In genomic region chr2:223949241-223949640, GRCh38 we compare ENCODE assay signal across 18 cellular contexts. TPM values are rescaled to one million over a fixed set of nuclear protein-coding genes. Genes with fewer than 3 reads are reported as not detected.
DNase-seq lines count a peak whose midpoint lies in the region; ATAC-seq and TF ChIP-seq lines count a peak whose summit lies in the region.
"Had no signal": no experiment of that assay in that cellular context is flagged by ENCODE, and none has a peak within 500 bp of the region (broad histone marks: within the 10 kb centered on the region; RNA-seq: fewer than 3 reads in every experiment).

No MANE protein-coding gene starts in this region.

- H3K27me3 Mint-ChIP-seq in type B pancreatic cell = peaks cover 4% of the 10 kb centered on the region
- H3K27me3 Mint-ChIP-seq: dendritic cell treated with granulocyte-macrophage colony-stimulating factor and Interleukin-4, amounts not matched to agents 40 ng/mL and 50 ng/mL, for 4 days; naive B cell had no signal

- H3K9me3 Mint-ChIP-seq in activated naive CD4-positive, alpha-beta T cell treated with anti-CD3 and anti-CD28 coated beads, Interleukin-2, amount 50 U/mL, for 72 hours = no peaks in the 10 kb centered on the region
- H3K9me3 Mint-ChIP-seq in type B pancreatic cell = no peaks in the 10 kb centered on the region
- H3K9me3 Mint-ChIP-seq: dendritic cell treated with granulocyte-macrophage colony-stimulating factor and Interleukin-4, amounts not matched to agents 40 ng/mL and 50 ng/mL, for 4 days; naive B cell had no signal

- peak overlapping the region; percentile 61 to 89 for H3K27ac Mint-ChIP-seq in activated naive CD4-positive, alpha-beta T cell treated with anti-CD3 and anti-CD28 coated beads, Interleukin-2, amount 50 U/mL, for 72 hours
- no peak overlapping the region for H3K27ac Mint-ChIP-seq in type B pancreatic cell
- H3K27ac Mint-ChIP-seq: dendritic cell treated with granulocyte-macrophage colony-stimulating factor and Interleukin-4, amounts not matched to agents 40 ng/mL and 50 ng/mL, for 4 days had no signal

- TF ChIP-seq CTCF in C4-2B (conservative IDR thresholded peaks at IDR 0.05) = no peak
- TF ChIP-seq CTCF in GM10248 (IDR thresholded peaks at IDR 0.05; ENCODE audit: control extremely low read depth, extremely low read depth, low read depth, missing control alignments) = peak; percentile 12
- TF ChIP-seq CTCF in type B pancreatic cell (conservative IDR thresholded peaks at IDR 0.05) = no peak

- no peak overlapping the region for H3K4me3 Mint-ChIP-seq in type B pancreatic cell
- H3K4me3 Mint-ChIP-seq: dendritic cell treated with granulocyte-macrophage colony-stimulating factor and Interleukin-4, amounts not matched to agents 40 ng/mL and 50 ng/mL, for 4 days had no signal

- ATAC-seq in activated naive CD4-positive, alpha-beta T cell treated with anti-CD3 and anti-CD28 coated beads, Interleukin-2, amount 50 U/mL, for 72 hours = no peak
- ATAC-seq in HG02759 (IDR thresholded peaks at IDR 0.05; ENCODE audit: unreplicated experiment) = no peak

- H3K4me1 Mint-ChIP-seq in type B pancreatic cell (ENCODE audit: unreplicated experiment) = peaks cover 9% of the 10 kb centered on the region

- POLR2A ChIA-PET in GM10248 (lab: Yijun Ruan, JAX) = no interaction called here

- peaks cover 0 to 9% of the 10 kb centered on the region in 2 donors for H3K36me3 Mint-ChIP-seq in activated naive CD4-positive, alpha-beta T cell treated with anti-CD3 and anti-CD28 coated beads, Interleukin-2, amount 50 U/mL, for 72 hours
- H3K36me3 Mint-ChIP-seq in type B pancreatic cell = no peaks in the 10 kb centered on the region
- H3K36me3 Mint-ChIP-seq: naive B cell had no signal

- peak overlapping the region; percentile 31 for H3K27ac ChIP-seq in C4-2B
- H3K27ac ChIP-seq: ascending aorta, BLaER1, HL-60 had no signal

- DNase-seq in GM10248 (ENCODE audit: extremely low spot score) (peak; percentile 22), NCI-H69 (lab: John Stamatoyannopoulos, UW) (peak; percentile 33), type B pancreatic cell (ENCODE audit: extremely low spot score, unreplicated experiment) (no peak), DMS114 treated with DMSO at 0.1 percent for 48 hours (lab: John Stamatoyannopoulos, UW; ENCODE audit: unreplicated experiment) (no peak)
- DNase-seq in activated naive CD4-positive, alpha-beta T cell treated with anti-CD3 and anti-CD28 coated beads, Interleukin-2, amount 50 U/mL, for 72 hours (ENCODE audit: low spot score in 2 of 2) = no peak
- DNase-seq in central memory CD4-positive, alpha-beta T cell = no peak
- DNase-seq: Karpas-422, naive B cell, NCI-H2081 treated with DMSO at 0.1 percent for 48 hours, NCI-H82, retina, SHP77 had no signal

- CTCF ChIA-PET in GM10248 (lab: Yijun Ruan, JAX) = interaction anchor here (1.3 to 4.0 kb wide), 3 partner anchors 11 to 21 kb away, joined by 3 to 16 read pairs (median 4); no protein-coding TSS in a partner anchor

RNA-seq across cellular contexts. Expression of gene WDFY1, which starts 4.1 kb away (rescaled TPM):
- total RNA-seq in activated naive CD4-positive, alpha-beta T cell treated with anti-CD3 and anti-CD28 coated beads, Interleukin-2, amount 50 U/mL, for 72 hours = 10 to 100 TPM; 22.5 to 49.2 TPM
- 38.2 and 45.5 TPM in 2 replicates for total RNA-seq in type B pancreatic cell (ENCODE audit: low replicate concordance)

RNA-seq across cellular contexts. Expression of gene MRPL44, which starts 8.0 kb away (rescaled TPM):
- total RNA-seq in activated naive CD4-positive, alpha-beta T cell treated with anti-CD3 and anti-CD28 coated beads, Interleukin-2, amount 50 U/mL, for 72 hours = 10 to 100 TPM; 39.5 to 52.2 TPM
- total RNA-seq in type B pancreatic cell (ENCODE audit: low replicate concordance) = 27.4 and 29.2 TPM in 2 replicates

Comparison
In these comparisons a context has a peak if more than half of its experiments do, and no peak if none do; other contexts are left out.
1. DNase-seq: peak in GM10248 (single experiment) and NCI-H69 (single experiment); none in activated naive CD4-positive, alpha-beta T cell treated with anti-CD3 and anti-CD28 coated beads, Interleukin-2, amount 50 U/mL, for 72 hours (0 of 2), central memory CD4-positive, alpha-beta T cell (single experiment), type B pancreatic cell (single experiment) and DMS114 treated with DMSO at 0.1 percent for 48 hours (single experiment).